In genomic region chr3:56775931-56776461, GRCh38 we compare ENCODE assay signal across 11 cellular contexts. TPM values are rescaled to one million over a fixed set of nuclear protein-coding genes. Genes with fewer than 3 reads are reported as not detected.
DNase-seq lines count a peak whose midpoint lies in the region; ATAC-seq and TF ChIP-seq lines count a peak whose summit lies in the region.
"Had no signal": no experiment of that assay in that cellular context is flagged by ENCODE, and none has a peak within 500 bp of the region (broad histone marks: within the 10 kb centered on the region; RNA-seq: fewer than 3 reads in every experiment).

No MANE protein-coding gene starts in this region.

- peaks cover 0 to 16% of the 10 kb centered on the region in 2 donors for H3K36me3 Mint-ChIP-seq in activated T-cell treated with anti-CD3 and anti-CD28 coated beads, Interleukin-2, amount 50 U/mL, for 72 hours (ENCODE audit: insufficient read depth in 2 of 2)
- peaks cover 25% of the 10 kb centered on the region for H3K36me3 Mint-ChIP-seq in activated naive CD8-positive, alpha-beta T cell
- H3K36me3 Mint-ChIP-seq in Calu3 (ENCODE audit: insufficient read depth, unreplicated experiment) = no peaks in the 10 kb centered on the region

- TF ChIP-seq CTCF in Calu3 (IDR thresholded peaks at IDR 0.05; ENCODE audit: unreplicated experiment) = no peak

- peaks cover 0 to 4% of the 10 kb centered on the region in 2 donors for H3K9me3 Mint-ChIP-seq in activated T-cell treated with anti-CD3 and anti-CD28 coated beads, Interleukin-2, amount 50 U/mL, for 72 hours
- H3K9me3 Mint-ChIP-seq in activated naive CD8-positive, alpha-beta T cell (ENCODE audit: low read depth) = no peaks in the 10 kb centered on the region
- no peaks in the 10 kb centered on the region for H3K9me3 Mint-ChIP-seq in Calu3 (ENCODE audit: low read depth, unreplicated experiment)
- H3K9me3 Mint-ChIP-seq: IgD-negative memory B cell had no signal

- no peak for DNase-seq in activated T-cell treated with anti-CD3 and anti-CD28 coated beads, Interleukin-2, amount 50 U/mL, for 72 hours
- no peak for DNase-seq in activated T-cell treated with anti-CD3 and anti-CD28 coated beads, Interleukin-2, amount 50 U/mL, for 1 hour
- no peak for DNase-seq in left lobe of liver (ENCODE audit: low spot score)
- no peak for DNase-seq in Calu3
- DNase-seq: esophagus squamous epithelium, NCI-H774 had no signal

- peak overlapping the region; percentile 60 to 70 for H3K4me3 Mint-ChIP-seq in activated T-cell treated with anti-CD3 and anti-CD28 coated beads, Interleukin-2, amount 50 U/mL, for 72 hours
- H3K4me3 Mint-ChIP-seq in activated naive CD8-positive, alpha-beta T cell = peak overlapping the region; percentile 51
- no peak overlapping the region for H3K4me3 Mint-ChIP-seq in Calu3 (ENCODE audit: low read depth, unreplicated experiment)

- H3K27ac Mint-ChIP-seq in activated T-cell treated with anti-CD3 and anti-CD28 coated beads, Interleukin-2, amount 50 U/mL, for 72 hours = peak overlapping the region; percentile 84
- peak overlapping the region; percentile 79 for H3K27ac Mint-ChIP-seq in activated naive CD8-positive, alpha-beta T cell
- H3K27ac Mint-ChIP-seq in Calu3 (ENCODE audit: unreplicated experiment) = no peak overlapping the region
- H3K27ac Mint-ChIP-seq: IgD-negative memory B cell had no signal

- no TSS peak for BruUV-seq in Calu3 (replicated peaks; lab: Mats Ljungman, UMichigan)

- no peak for ATAC-seq in activated T-cell treated with anti-CD3 and anti-CD28 coated beads, Interleukin-2, amount 50 U/mL, for 72 hours (replicated peaks in 1 of 2)
- ATAC-seq in left lobe of liver (peak; percentile 31), GM19452 (IDR thresholded peaks at IDR 0.05; ENCODE audit: unreplicated experiment) (no peak), GM19023 (IDR thresholded peaks at IDR 0.05; ENCODE audit: unreplicated experiment) (no peak)

- peak overlapping the region; percentile 19 for H3K27ac ChIP-seq in temporal lobe (ENCODE audit: low read depth, low read length)

- intact Hi-C loops in Calu3 (cut with micrococcal nuclease; ENCODE audit: unreplicated experiment) = no loop called here

- H3K4me1 Mint-ChIP-seq in activated T-cell treated with anti-CD3 and anti-CD28 coated beads, Interleukin-2, amount 50 U/mL, for 72 hours (ENCODE audit: low read depth) = peaks cover 93% of the 10 kb centered on the region
- peaks cover 91% of the 10 kb centered on the region for H3K4me1 Mint-ChIP-seq in activated naive CD8-positive, alpha-beta T cell (ENCODE audit: low read depth)
- peaks cover 9% of the 10 kb centered on the region for H3K4me1 Mint-ChIP-seq in Calu3 (ENCODE audit: low read depth, unreplicated experiment)

- CTCF ChIA-PET in Calu3 (lab: Charles Lee) = interaction anchor here (1.2 kb wide), 1 partner anchor 18 kb away, joined by 4 read pairs; no protein-coding TSS in a partner anchor

- no peaks in the 10 kb centered on the region for H3K27me3 Mint-ChIP-seq in activated T-cell treated with anti-CD3 and anti-CD28 coated beads, Interleukin-2, amount 50 U/mL, for 72 hours (ENCODE audit: low read depth)
- H3K27me3 Mint-ChIP-seq in activated naive CD8-positive, alpha-beta T cell = no peaks in the 10 kb centered on the region
- no peaks in the 10 kb centered on the region for H3K27me3 Mint-ChIP-seq in Calu3 (ENCODE audit: unreplicated experiment)
- H3K27me3 Mint-ChIP-seq: IgD-negative memory B cell had no signal

RNA-seq across cellular contexts. Expression of gene ARHGEF3, which starts 25.8 kb away (rescaled TPM):
- 10 to 100 TPM; 21.1 to 43.6 TPM for total RNA-seq in activated T-cell treated with anti-CD3 and anti-CD28 coated beads, Interleukin-2, amount 50 U/mL, for 72 hours
- total RNA-seq in left lobe of liver = 1.5 TPM
- 31.7 TPM for total RNA-seq in temporal lobe
- total RNA-seq in Calu3 (2022) = 20.9 and 21.8 TPM in 2 replicates
